Comparison of ENCODE assay signal across 8 cellular contexts in the genomic region with DNA sequence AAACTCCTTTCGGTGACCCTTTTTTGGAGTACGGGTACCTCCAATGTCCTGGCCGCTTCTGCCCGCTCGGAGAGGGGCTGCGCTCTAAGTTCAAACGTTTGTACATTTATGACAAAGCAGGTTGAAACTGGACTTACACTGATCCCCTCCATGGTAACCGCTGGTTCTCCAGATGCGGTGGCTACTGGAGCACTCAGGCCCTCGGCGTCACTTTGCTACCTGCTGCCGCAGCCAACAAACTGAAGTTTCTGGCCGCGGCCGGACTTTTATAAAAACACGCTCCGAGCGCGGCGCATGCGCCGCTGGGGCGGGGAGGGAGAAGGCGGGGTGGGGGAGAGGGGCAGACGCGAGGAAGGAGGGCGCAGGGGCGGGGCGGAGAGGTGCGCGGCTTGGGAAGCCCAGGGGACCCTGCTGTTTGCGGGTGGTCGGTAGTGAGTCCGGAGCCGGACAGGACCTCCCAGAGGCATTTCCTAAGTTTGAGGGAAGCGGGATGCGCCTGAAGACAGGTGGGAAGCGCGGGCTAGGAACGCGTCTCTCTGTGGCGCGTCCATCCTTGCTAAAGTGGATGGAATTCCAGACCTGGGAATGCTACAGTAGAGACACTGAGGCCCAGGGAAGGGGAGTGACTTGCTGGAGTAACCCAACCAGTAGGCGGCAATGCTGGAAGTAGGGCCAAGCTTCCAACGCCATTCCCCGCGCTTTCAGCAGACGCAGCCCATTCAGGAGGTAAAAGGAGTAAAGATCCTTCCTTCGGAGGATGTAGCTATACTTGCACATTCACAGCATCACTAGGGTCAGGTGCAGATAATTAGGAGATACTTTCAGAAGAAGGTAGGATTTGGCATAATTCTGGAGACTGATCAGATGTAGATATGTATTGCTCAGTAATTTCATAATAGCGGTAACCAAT. TPM values are rescaled to one million over a fixed set of nuclear protein-coding genes. Genes with fewer than 3 reads are reported as not detected.
DNase-seq lines count a peak whose midpoint lies in the region; ATAC-seq lines count a peak whose summit lies in the region.

Gene CXCR4, minus strand, starts transcription at position 241 of the 910 bp plus-strand sequence. Its CDS starts 89 bp downstream, at position 152.

- peak within 1 kb of the TSS; percentile 95 for H3K27ac Mint-ChIP-seq in activated CD4-positive, alpha-beta T cell treated with anti-CD3 and anti-CD28 coated beads, Interleukin-2, amount 10 ng/mL, durations not matched to agents 24 days and 14 days

- peaks cover 30% of the 10 kb centered on the region for H3K36me3 Mint-ChIP-seq in activated CD4-positive, alpha-beta T cell treated with anti-CD3 and anti-CD28 coated beads, Interleukin-2, amount 10 ng/mL, durations not matched to agents 24 days and 14 days (ENCODE audit: low read depth)

- H3K4me1 Mint-ChIP-seq in activated CD4-positive, alpha-beta T cell treated with anti-CD3 and anti-CD28 coated beads, Interleukin-2, amount 10 ng/mL, durations not matched to agents 24 days and 14 days = peaks cover 63% of the 10 kb centered on the region

- DNase-seq in ELF-1 (ENCODE audit: low read depth, low spot score) (peak; percentile 90), NCI-H2227 (lab: John Stamatoyannopoulos, UW; ENCODE audit: unreplicated experiment) (peak; percentile 92), dermis blood vessel endothelial cell (peak; percentile 70), lung microvascular endothelial cell (ENCODE audit: low read depth in 2 of 2) (peak; percentile 52 to 80)
- peak; percentile 97 for DNase-seq in activated CD4-positive, alpha-beta T cell treated with anti-CD3 and anti-CD28 coated beads, Interleukin-2, amount 10 ng/mL, durations not matched to agents 24 days and 14 days
- peak; percentile 62 to 80 (median 70) for DNase-seq in stimulated activated CD4-positive, alpha-beta T cell treated with anti-CD3 and anti-CD28 coated beads, TNF-alpha, amount 100 ng/mL, for 4 hours (ENCODE audit: low read depth in 3 of 3)

- ATAC-seq in HG02798 (IDR thresholded peaks at IDR 0.05; ENCODE audit: poor library complexity, unreplicated experiment) = peak; percentile 34
- ATAC-seq in GM21786 (IDR thresholded peaks at IDR 0.05; ENCODE audit: unreplicated experiment) = no peak

- no peaks in the 10 kb centered on the region for H3K9me3 Mint-ChIP-seq in activated CD4-positive, alpha-beta T cell treated with anti-CD3 and anti-CD28 coated beads, Interleukin-2, amount 10 ng/mL, durations not matched to agents 24 days and 14 days

- intact Hi-C loops in activated CD4-positive, alpha-beta T cell treated with anti-CD3 and anti-CD28 coated beads, Interleukin-2, amount 10 ng/mL, durations not matched to agents 24 days and 14 days (cut with micrococcal nuclease) = loop anchor here (1.0 to 5.0 kb wide), 12 partner anchors 14 to 1201 kb away; partner anchors contain the start of genes CCNT2, R3HDM1, RAB3GAP1 and ZRANB3

- H3K27me3 Mint-ChIP-seq in activated CD4-positive, alpha-beta T cell treated with anti-CD3 and anti-CD28 coated beads, Interleukin-2, amount 10 ng/mL, durations not matched to agents 24 days and 14 days = peaks cover 35% of the 10 kb centered on the region

- H3K4me3 Mint-ChIP-seq in activated CD4-positive, alpha-beta T cell treated with anti-CD3 and anti-CD28 coated beads, Interleukin-2, amount 10 ng/mL, durations not matched to agents 24 days and 14 days = peak within 1 kb of the TSS; percentile 98

RNA-seq across cellular contexts. Expression of gene CXCR4, which starts in this region (rescaled TPM):
- total RNA-seq in activated CD4-positive, alpha-beta T cell treated with anti-CD3 and anti-CD28 coated beads, Interleukin-2, amount 10 ng/mL, durations not matched to agents 24 days and 14 days = 88.8 and 92.7 TPM in 2 replicates
- 57.4 and 188 TPM in 2 replicates for total RNA-seq in dermis blood vessel endothelial cell
- 2.2 and 33.6 TPM in 2 replicates for total RNA-seq in lung microvascular endothelial cell
